ENCODE assay signal across 8 cellular contexts in the genomic region with DNA sequence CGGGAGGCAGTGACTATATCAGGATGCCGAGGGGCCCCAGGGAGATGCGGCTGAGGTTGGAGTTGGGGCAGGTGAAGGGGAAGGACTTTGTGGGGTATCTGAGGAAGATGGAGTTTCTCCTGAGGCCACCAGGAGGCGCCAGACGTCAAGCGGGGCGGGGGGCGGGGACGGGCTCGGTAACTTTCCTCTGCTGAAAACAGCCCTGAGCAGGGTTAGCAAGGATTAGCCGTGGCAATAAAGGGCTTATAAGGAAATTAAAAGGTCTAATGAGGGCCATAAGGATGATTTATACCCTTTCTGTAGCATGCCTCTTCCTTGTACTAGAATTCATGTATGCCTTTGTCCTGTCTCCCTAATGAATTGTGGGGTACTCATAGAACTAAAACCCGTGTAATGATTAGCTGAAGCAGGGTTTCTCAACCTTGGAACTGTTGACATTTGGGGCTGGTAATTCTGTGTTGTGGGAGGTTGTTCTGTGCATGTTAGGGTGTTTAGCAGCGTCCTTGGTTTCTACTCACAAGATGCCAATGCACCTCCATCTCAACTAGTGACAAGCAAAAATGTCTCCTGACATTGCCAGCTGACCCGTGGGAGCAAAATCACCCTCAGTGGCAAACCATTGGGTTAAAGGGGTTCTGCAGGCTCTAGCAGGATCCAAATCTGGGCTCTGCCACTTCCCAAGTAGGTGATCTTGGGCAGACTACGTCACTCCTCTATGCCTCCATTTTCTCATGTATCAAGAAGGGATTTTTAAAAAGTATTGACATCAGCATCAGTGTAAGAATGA.
DNase-seq lines count a peak whose midpoint lies in the region; ATAC-seq and TF ChIP-seq lines count a peak whose summit lies in the region.

No MANE protein-coding gene starts in this region.

- H3K4me2 ChIP-seq in PC-9: no peak overlapping the region

- CTCF ChIA-PET in CD4-positive, alpha-beta memory T cell (lab: Charles Lee; ENCODE audit: partially characterized antibody): interaction anchor here (0.6 to 2.8 kb wide), 15 partner anchors 9 to 1073 kb away, joined by 3 to 26 read pairs (median 5); no protein-coding TSS in a partner anchor
- CTCF ChIA-PET in PC-9 (lab: Charles Lee): interaction anchor here (0.6 to 0.8 kb wide), 4 partner anchors 43 to 650 kb away, joined by 3 to 11 read pairs (median 6); no protein-coding TSS in a partner anchor

- H3K4me1 ChIP-seq in CD4-positive, alpha-beta memory T cell (ENCODE audit: insufficient read depth, low read length): peaks cover 4% of the 10 kb centered on the region
- no peaks in the 10 kb centered on the region for H3K4me1 ChIP-seq in PC-9 (replicated peaks; ENCODE audit: insufficient read depth)

- H2AFZ ChIP-seq in PC-9: no peak overlapping the region

- H3F3A ChIP-seq in PC-9 (ENCODE audit: insufficient read depth, low read depth): no peaks in the 10 kb centered on the region

- peaks cover 0 to 6% (median 2%) of the 10 kb centered on the region in 4 donors for H3K4me1 Mint-ChIP-seq in CD4-positive, alpha-beta memory T cell
- H3K4me1 Mint-ChIP-seq in glutamatergic neuron (ENCODE audit: low read depth, unreplicated experiment): peaks cover 3% of the 10 kb centered on the region

- peak overlapping the region in 1 of 8 donors; percentile 13 for H3K4me3 Mint-ChIP-seq in CD4-positive, alpha-beta memory T cell
- no peak overlapping the region for H3K4me3 Mint-ChIP-seq in glutamatergic neuron (ENCODE audit: unreplicated experiment)

- peak; percentile 85 for TF ChIP-seq CTCF in PC-9 (conservative IDR thresholded peaks at IDR 0.05)
- peak; percentile 79 for TF ChIP-seq CTCF in glutamatergic neuron (IDR thresholded peaks at IDR 0.05; ENCODE audit: partially characterized antibody, unreplicated experiment)

- H3K4me3 ChIP-seq in CD4-positive, alpha-beta memory T cell (ENCODE audit: low read length in 2 of 2): no peak overlapping the region
- no peak overlapping the region for H3K4me3 ChIP-seq in H7 (ENCODE audit: insufficient read depth, low read depth, low read length)
- H3K4me3 ChIP-seq in PC-9: no peak overlapping the region
- no peak overlapping the region for H3K4me3 ChIP-seq in skeletal muscle cell (ENCODE audit: low read depth, low read length)

- ATAC-seq in HG02840 (IDR thresholded peaks at IDR 0.05; ENCODE audit: low FRiP score, unreplicated experiment) (no peak), HG03025 (IDR thresholded peaks at IDR 0.05; ENCODE audit: low FRiP score, unreplicated experiment) (no peak)

- no peaks in the 10 kb centered on the region for H3K9me2 ChIP-seq in PC-9 (ENCODE audit: insufficient read depth)

- no peaks in the 10 kb centered on the region for H3K79me2 ChIP-seq in PC-9 (ENCODE audit: low read depth)

- BruUV-seq in PC-9 (replicated peaks; lab: Mats Ljungman, UMichigan): no TSS peak

- peaks cover 0 to 1% (median 0%) of the 10 kb centered on the region in 8 donors for H3K9me3 Mint-ChIP-seq in CD4-positive, alpha-beta memory T cell
- peaks cover 6% of the 10 kb centered on the region for H3K9me3 Mint-ChIP-seq in glutamatergic neuron (ENCODE audit: unreplicated experiment)

- peaks cover 6 to 12% of the 10 kb centered on the region in 2 donors for H3K27me3 Mint-ChIP-seq in CD4-positive, alpha-beta memory T cell
- H3K27me3 Mint-ChIP-seq in glutamatergic neuron (ENCODE audit: unreplicated experiment): peaks cover 6% of the 10 kb centered on the region

- POLR2A ChIA-PET in CD4-positive, alpha-beta memory T cell (lab: Charles Lee; ENCODE audit: partially characterized antibody): no interaction called here
- POLR2A ChIA-PET in PC-9 (lab: Charles Lee; ENCODE audit: unreplicated experiment): no interaction called here

- intact Hi-C loops in CD4-positive, alpha-beta memory T cell (cut with micrococcal nuclease): loop anchor here (2.0 to 10.0 kb wide), 2 partner anchors 58 to 1692 kb away; no protein-coding TSS in a partner anchor
- intact Hi-C loops in PC-9 (cut with micrococcal nuclease; ENCODE audit: unreplicated experiment): loop anchor here (1.0 to 5.0 kb wide), 3 partner anchors 252 to 660 kb away; no protein-coding TSS in a partner anchor

- H4K20me1 ChIP-seq in PC-9 (ENCODE audit: insufficient read depth): no peaks in the 10 kb centered on the region

- peak in 4 of 5 donors; percentile 12 to 41 (median 29) for DNase-seq in CD4-positive, alpha-beta memory T cell
- peak; percentile 89 for DNase-seq in H7
- DNase-seq in PC-9: peak in 1 of 2 experiments; percentile 16
- peak; percentile 79 for DNase-seq in activated effector memory CD4-positive, alpha-beta T cell treated with anti-CD3 and anti-CD28 coated beads, Interleukin-2, amount 50 U/mL, for 16 hours
- peak; percentile 35 for DNase-seq in glutamatergic neuron
- DNase-seq in skeletal muscle cell (ENCODE audit: low read depth): peak; percentile 2

- H3K27ac Mint-ChIP-seq in CD4-positive, alpha-beta memory T cell: peak overlapping the region in 1 of 7 donors; percentile 56
- H3K27ac Mint-ChIP-seq in glutamatergic neuron (ENCODE audit: unreplicated experiment): no peak overlapping the region

- H3K36me3 ChIP-seq in CD4-positive, alpha-beta memory T cell (ENCODE audit: insufficient read depth, low read length): no peaks in the 10 kb centered on the region
- H3K36me3 ChIP-seq in H7 (replicated peaks; ENCODE audit: control insufficient read depth, insufficient read depth, low read length) (no peaks in the 10 kb centered on the region), PC-9 (ENCODE audit: low read depth) (no peaks in the 10 kb centered on the region)

- H3K36me3 Mint-ChIP-seq in CD4-positive, alpha-beta memory T cell: no peaks in the 10 kb centered on the region
- no peaks in the 10 kb centered on the region for H3K36me3 Mint-ChIP-seq in glutamatergic neuron (ENCODE audit: unreplicated experiment)

- H3K27me3 ChIP-seq in CD4-positive, alpha-beta memory T cell (ENCODE audit: insufficient read depth, low read length): no peaks in the 10 kb centered on the region
- H3K27me3 ChIP-seq in H7 (ENCODE audit: control insufficient read depth, insufficient read depth, low read length) (no peaks in the 10 kb centered on the region), PC-9 (ENCODE audit: insufficient read depth, low read depth) (peaks cover 31% of the 10 kb centered on the region)

- no peak overlapping the region for H3K27ac ChIP-seq in CD4-positive, alpha-beta memory T cell (ENCODE audit: low read depth, low read length)
- no peak overlapping the region for H3K27ac ChIP-seq in PC-9

- no peaks in the 10 kb centered on the region for H3K9me3 ChIP-seq in CD4-positive, alpha-beta memory T cell (ENCODE audit: control insufficient read depth in 1 of 2, low read length in 2 of 2)
- H3K9me3 ChIP-seq in PC-9 (ENCODE audit: insufficient read depth, low read depth): no peaks in the 10 kb centered on the region
